Comparison of ENCODE assay signal across 8 cellular contexts in the genomic region with DNA sequence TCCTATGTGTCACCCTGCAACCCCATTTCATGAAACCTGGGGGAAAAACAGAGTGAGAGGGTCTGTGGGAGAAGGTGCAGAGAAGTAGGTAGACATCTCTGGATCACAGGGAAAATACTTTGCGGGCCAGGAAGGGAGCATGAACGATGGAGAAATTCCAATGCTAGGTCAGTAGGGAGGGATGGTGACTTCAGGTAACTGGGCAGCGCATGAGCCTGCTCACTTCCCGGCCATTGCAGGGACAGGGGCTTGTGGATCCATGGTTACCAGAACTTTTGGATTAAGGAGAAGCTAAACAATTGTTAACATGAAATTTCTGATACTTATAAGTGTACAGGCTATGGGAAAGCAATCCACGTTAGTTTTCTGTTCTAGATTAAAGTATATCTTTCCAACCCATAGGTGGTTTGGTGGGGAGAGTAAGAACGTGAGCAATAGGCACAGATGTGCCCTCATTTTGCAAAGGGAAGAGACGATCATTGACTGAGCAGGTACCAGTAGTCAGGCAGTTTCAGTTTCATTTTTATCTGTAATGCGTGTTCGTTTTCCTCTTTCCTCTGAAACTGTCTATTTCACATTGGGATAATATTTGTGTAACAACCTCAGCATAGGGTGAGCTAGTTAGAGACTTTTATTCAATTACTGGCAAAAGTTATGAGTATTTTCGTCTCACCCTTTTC.
A peak's percentile ranks its signal among the peaks of the same experiment; 100 is the strongest.
DNase-seq lines count a peak whose midpoint lies in the region; ATAC-seq, FAIRE-seq and TF ChIP-seq lines count a peak whose summit lies in the region.

No MANE protein-coding gene starts in this region.

- TF ChIP-seq CTCF in fibroblast of the aortic adventitia (IDR thresholded peaks at IDR 0.05; ENCODE audit: insufficient read depth, low read length) (no peak), right atrium auricular region (IDR thresholded peaks at IDR 0.05) (no peak), kidney (IDR thresholded peaks at IDR 0.05; ENCODE audit: borderline replicate concordance, extremely low read depth, insufficient read depth) (no peak)

- FAIRE-seq in GM12891 (lab: Jason Lieb, UNC) (peak; percentile 43), kidney (lab: Jason Lieb, UNC) (no peak)

- H3K27ac ChIP-seq in Karpas-422 (ENCODE audit: low read length) (no peak overlapping the region), right atrium auricular region (no peak overlapping the region), kidney (ENCODE audit: low read depth in 2 of 2, low read length in 2 of 2) (no peak overlapping the region)

- intact Hi-C loops in kidney (cut with DNase I) = no loop called here

- no peak for TF ChIP-seq POLR2A in GM12891 (IDR thresholded peaks at IDR 0.05; ENCODE audit: low read depth, low read length)

- peak overlapping the region; percentile 42; the same call in 1 of the 2 replicates for H3K4me3 ChIP-seq in Karpas-422 (ENCODE audit: low read length)
- peak overlapping the region; percentile 37 for H3K4me3 ChIP-seq in fibroblast of the aortic adventitia (ENCODE audit: low read depth, low read length)
- no peak overlapping the region for H3K4me3 ChIP-seq in right atrium auricular region
- H3K4me3 ChIP-seq in kidney (ENCODE audit: low read length in 2 of 2) = no peak overlapping the region

- no peaks in the 10 kb centered on the region for H3K9me3 ChIP-seq in Karpas-422 (ENCODE audit: low read length)
- H3K9me3 ChIP-seq in right atrium auricular region = no peaks in the 10 kb centered on the region
- no peaks in the 10 kb centered on the region for H3K9me3 ChIP-seq in kidney (ENCODE audit: control insufficient read depth in 1 of 2, low read length in 2 of 2)

- no peaks in the 10 kb centered on the region for H3K9me2 ChIP-seq in Karpas-422 (replicated peaks; ENCODE audit: insufficient read depth, low read length)

- DNase-seq in GM12891 (ENCODE audit: insufficient read length, low spot score) (no peak), Karpas-422 (peak; percentile 42), fibroblast of the aortic adventitia (ENCODE audit: low read depth) (no peak), GOT3 (lab: John Stamatoyannopoulos, UW) (no peak), COLO829 (ENCODE audit: low spot score) (no peak), right atrium auricular region (ENCODE audit: low spot score) (no peak), kidney (no peak)

- peak overlapping the region; percentile 46 for H3K4me2 ChIP-seq in Karpas-422 (ENCODE audit: low read depth, low read length, poor library complexity, severe bottlenecking)

- no peaks in the 10 kb centered on the region for H4K20me1 ChIP-seq in Karpas-422 (ENCODE audit: insufficient read depth, low read depth, low read length)

- no peaks in the 10 kb centered on the region for H3K79me2 ChIP-seq in Karpas-422 (ENCODE audit: low read length)

- H3K4me1 ChIP-seq in Karpas-422 (ENCODE audit: low read length) (peaks cover 5% of the 10 kb centered on the region), right atrium auricular region (no peaks in the 10 kb centered on the region), kidney (ENCODE audit: control insufficient read depth in 1 of 2, insufficient read depth in 1 of 2, low read depth in 1 of 2, low read length in 2 of 2) (no peaks in the 10 kb centered on the region)

- H3K9ac ChIP-seq in Karpas-422 (ENCODE audit: low read length) (no peak overlapping the region), kidney (ENCODE audit: low read length in 2 of 2) (no peak overlapping the region)

- ATAC-seq in GM21526 (IDR thresholded peaks at IDR 0.05; ENCODE audit: low FRiP score, unreplicated experiment) = peak; percentile 86

- H3K27me3 ChIP-seq in Karpas-422 (ENCODE audit: low read length) (no peaks in the 10 kb centered on the region), right atrium auricular region (no peaks in the 10 kb centered on the region)

- no peak overlapping the region; the same call in 1 of the 2 replicates for H2AFZ ChIP-seq in Karpas-422 (ENCODE audit: low read length)

- H3K36me3 ChIP-seq in Karpas-422 (ENCODE audit: insufficient read depth, low read length) (no peaks in the 10 kb centered on the region), right atrium auricular region (no peaks in the 10 kb centered on the region), kidney (ENCODE audit: control insufficient read depth in 1 of 2, insufficient read depth in 2 of 2, low read length in 2 of 2) (no peaks in the 10 kb centered on the region)

TF ChIP-seq in GM12891, 5 proteins besides CTCF, POLR2A, EP300 and RAD21:
- no peak for TF ChIP-seq SPI1 (IDR thresholded peaks at IDR 0.05; ENCODE audit: low read depth, low read length)
- no peak for TF ChIP-seq PAX5 (IDR thresholded peaks at IDR 0.05; ENCODE audit: insufficient read depth, low read length, severe bottlenecking)
- no peak for TF ChIP-seq TAF1 (IDR thresholded peaks at IDR 0.05; ENCODE audit: low read depth, low read length)
- TF ChIP-seq POU2F2 (IDR thresholded peaks at IDR 0.05; ENCODE audit: low read depth, low read length) = no peak
- no peak for TF ChIP-seq POLR2AphosphoS5 (IDR thresholded peaks at IDR 0.05; ENCODE audit: low read depth, low read length)

Comparison
In these comparisons a context has a peak if more than half of its experiments do, and no peak if none do; other contexts are left out.
1. H3K4me3 ChIP-seq: peak in Karpas-422 (single experiment) and fibroblast of the aortic adventitia (single experiment); none in right atrium auricular region (0 of 2) and kidney (0 of 2).